23 cellular contexts compared by ENCODE assay signal in the genomic region with DNA sequence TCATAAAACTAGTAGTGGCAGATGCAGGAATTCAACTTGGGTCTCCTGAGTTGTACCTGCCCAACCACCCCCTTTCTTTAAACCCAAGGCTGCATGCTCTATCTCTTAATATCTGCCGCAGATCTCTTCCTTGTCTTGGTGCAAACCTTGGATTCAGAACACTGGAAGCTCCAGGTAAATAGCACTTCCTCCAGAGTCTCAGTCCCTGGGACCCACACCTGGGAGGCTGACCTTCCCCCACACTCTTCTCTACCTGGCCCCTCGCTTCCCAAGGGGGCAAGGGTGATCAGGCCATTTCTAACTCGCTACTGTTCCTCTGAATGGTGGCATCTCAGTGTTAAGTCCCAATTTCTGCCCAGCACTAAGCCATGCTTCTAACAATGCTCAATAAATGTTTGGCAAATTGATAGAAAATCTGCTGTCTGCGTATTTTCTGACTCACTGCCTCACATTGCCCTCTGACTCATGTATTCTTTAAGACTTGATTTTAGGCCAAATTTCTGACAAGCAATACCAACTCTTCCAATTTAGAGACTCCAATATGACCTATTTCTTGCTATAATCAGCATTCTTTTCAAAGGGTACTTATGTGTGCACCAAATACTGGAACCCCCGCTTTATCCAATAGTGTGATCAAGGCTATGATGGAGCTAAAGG.
A peak's percentile ranks its signal among the peaks of the same experiment; 100 is the strongest.
DNase-seq lines count a peak whose midpoint lies in the region; ATAC-seq, FAIRE-seq and TF ChIP-seq lines count a peak whose summit lies in the region.
"Had no signal": no experiment of that assay in that cellular context is flagged by ENCODE, and none has a peak within 500 bp of the region (broad histone marks: within the 10 kb centered on the region; RNA-seq: fewer than 3 reads in every experiment).

No MANE protein-coding gene starts in this region.

- no peak overlapping the region for H4K91ac ChIP-seq in IMR-90 (ENCODE audit: insufficient read depth, low read depth, low read length)

- no peak overlapping the region for H3K4ac ChIP-seq in IMR-90 (ENCODE audit: low read depth, low read length)

- TF ChIP-seq POLR2A in A549 (IDR thresholded peaks at IDR 0.05; ENCODE audit: low read length), result no peak
- no peak for TF ChIP-seq POLR2A in IMR-90 (IDR thresholded peaks at IDR 0.05; ENCODE audit: low read depth, low read length)
- no peak for TF ChIP-seq POLR2A in prostate gland (IDR thresholded peaks at IDR 0.05)
- no peak for TF ChIP-seq POLR2A in uterus (IDR thresholded peaks at IDR 0.05)
- no peak for TF ChIP-seq POLR2A in suprapubic skin (IDR thresholded peaks at IDR 0.05)

- BruUV-seq in IMR-90 (replicated peaks; lab: Mats Ljungman, UMichigan), result no TSS peak

- no peak overlapping the region for H2BK20ac ChIP-seq in IMR-90 (ENCODE audit: low read depth, low read length)

- no peak overlapping the region for H2BK15ac ChIP-seq in IMR-90 (ENCODE audit: low read depth, low read length)

- H2AK5ac ChIP-seq in IMR-90 (ENCODE audit: low read depth, low read length), result 0 out of 2 replicates have a peak overlapping the region, but pooled peaks have one; percentile 44

- in situ Hi-C loops in IMR-90 (cut with MboI; ENCODE audit: low sequenced_read_pairs) (no loop called here), astrocyte of the spinal cord (cut with HindIII; ENCODE audit: low sequenced_read_pairs) (no loop called here)

- H3K27me3 ChIP-seq in IMR-90 (ENCODE audit: control insufficient read depth, insufficient read depth, low read length) (peaks cover 10% of the 10 kb centered on the region), foreskin keratinocyte (no peaks in the 10 kb centered on the region), prostate gland (replicated peaks; ENCODE audit: insufficient read depth) (no peaks in the 10 kb centered on the region), uterus (no peaks in the 10 kb centered on the region), suprapubic skin (no peaks in the 10 kb centered on the region)
- H3K27me3 ChIP-seq: left lung, SJCRH30, stomach had no signal

- DNase-seq in A549 (ENCODE audit: low read depth in 1 of 2, low spot score in 1 of 2), result peak in 1 of 2 experiments; percentile 7
- peak; percentile 81 for DNase-seq in IMR-90
- peak; percentile 69 for DNase-seq in astrocyte of the spinal cord (ENCODE audit: low read depth, low spot score)
- DNase-seq in foreskin keratinocyte, result peak in 1 of 2 donors; percentile 60
- DNase-seq in prostate gland (ENCODE audit: low spot score), result no peak
- no peak for DNase-seq in uterus
- DNase-seq in suprapubic skin (ENCODE audit: low spot score in 2 of 2), result no peak
- no peak for DNase-seq in SKM-1 treated with dmso at 0.1 percent for 144 hours (lab: John Stamatoyannopoulos, UW; ENCODE audit: unreplicated experiment)
- DNase-seq: activated CD4-positive, alpha-beta T cell treated with anti-CD3 and anti-CD28 coated beads for 4 hours; activated naive CD4-positive, alpha-beta T cell treated with anti-CD3 and anti-CD28 coated beads, Interleukin-2, amount 10 ng/mL, durations not matched to agents 7 days and 5 days; Caco-2; central memory CD4-positive, alpha-beta T cell; endodermal cell; GF-D8; hypothalamus; left lung; MV-4-11; SJCRH30; stimulated activated CD4-positive, alpha-beta T cell treated with anti-CD3 and anti-CD28 coated beads, Interleukin-15, amount 100 ng/mL, for 24 hours; stomach; T1000 had no signal

- TF ChIP-seq RAD21 in A549 (conservative IDR thresholded peaks at IDR 0.05 in 1 of 2, IDR thresholded peaks at IDR 0.05 in 1 of 2), result no peak
- no peak for TF ChIP-seq RAD21 in IMR-90 (IDR thresholded peaks at IDR 0.05; ENCODE audit: low read length)

- no peak overlapping the region for H3K56ac ChIP-seq in IMR-90 (ENCODE audit: extremely low read depth, insufficient read depth, low read length)

- no peak for FAIRE-seq in A549 (lab: Jason Lieb, UNC)
- FAIRE-seq: A204.1, GM19239 had no signal

- H3K4me1 ChIP-seq in A549, result peaks cover 7% of the 10 kb centered on the region
- peaks cover 4% of the 10 kb centered on the region; the same call in 1 of the 2 replicates for H3K4me1 ChIP-seq in IMR-90 (ENCODE audit: control insufficient read depth, insufficient read depth, low read length)
- H3K4me1 ChIP-seq in foreskin keratinocyte, result peaks cover 9% of the 10 kb centered on the region
- no peaks in the 10 kb centered on the region for H3K4me1 ChIP-seq in prostate gland (replicated peaks)
- no peaks in the 10 kb centered on the region for H3K4me1 ChIP-seq in uterus
- no peaks in the 10 kb centered on the region for H3K4me1 ChIP-seq in suprapubic skin
- H3K4me1 ChIP-seq: Caco-2, left lung, SJCRH30, stomach had no signal

- H2BK5ac ChIP-seq in IMR-90 (ENCODE audit: low read depth, low read length, poor library complexity, severe bottlenecking), result no peak overlapping the region

- POLR2A ChIA-PET in A549 (lab: Yijun Ruan, JAX), result no interaction called here
- POLR2A ChIA-PET in IMR-90 (lab: Charles Lee; ENCODE audit: unreplicated experiment), result no interaction called here

- no peak overlapping the region for H4K5ac ChIP-seq in IMR-90 (ENCODE audit: low read depth, low read length)

- H3K4me3 ChIP-seq in A549 (no peak overlapping the region), IMR-90 (ENCODE audit: insufficient read depth, low read depth, low read length) (no peak overlapping the region), astrocyte of the spinal cord (ENCODE audit: low read depth, low read length) (no peak overlapping the region), prostate gland (no peak overlapping the region), uterus (no peak overlapping the region), suprapubic skin (no peak overlapping the region)
- H3K4me3 ChIP-seq: left lung, SJCRH30, stomach had no signal

- peak overlapping the region; percentile 37; the same call in 2 of the 3 replicates for H3K4me2 ChIP-seq in A549
- no peak overlapping the region for H3K4me2 ChIP-seq in IMR-90 (ENCODE audit: low read depth, low read length)

- H3K9ac ChIP-seq in IMR-90 (ENCODE audit: low read depth, low read length), result no peak overlapping the region

- H2AFZ ChIP-seq in IMR-90 (replicated peaks; ENCODE audit: low read length, poor library complexity), result no peak overlapping the region

- H3K36me3 ChIP-seq in IMR-90 (ENCODE audit: control insufficient read depth, insufficient read depth, low read length) (no peaks in the 10 kb centered on the region), prostate gland (no peaks in the 10 kb centered on the region), uterus (no peaks in the 10 kb centered on the region), suprapubic skin (no peaks in the 10 kb centered on the region)
- H3K36me3 ChIP-seq: left lung, SJCRH30, stomach had no signal

- intact Hi-C loops in IMR-90 (cut with micrococcal nuclease), result no loop called here
- intact Hi-C loops in prostate gland (cut with DNase I), result no loop called here
- intact Hi-C loops in uterus (cut with DNase I; ENCODE audit: low total_unique reads), result no loop called here

- TF ChIP-seq CTCF in A549 (IDR thresholded peaks at IDR 0.05) (no peak), IMR-90 (conservative IDR thresholded peaks at IDR 0.05; ENCODE audit: low read depth, low read length) (no peak), astrocyte of the spinal cord (IDR thresholded peaks at IDR 0.05; ENCODE audit: low read depth, low read length) (no peak), foreskin keratinocyte (conservative IDR thresholded peaks at IDR 0.05) (no peak), prostate gland (IDR thresholded peaks at IDR 0.05) (no peak), uterus (IDR thresholded peaks at IDR 0.05) (no peak), suprapubic skin (IDR thresholded peaks at IDR 0.05) (no peak)

- no peak for TF ChIP-seq EP300 in A549 (IDR thresholded peaks at IDR 0.05)
- no peak for TF ChIP-seq EP300 in suprapubic skin (IDR thresholded peaks at IDR 0.05)

- H3K9me3 ChIP-seq in A549 (no peaks in the 10 kb centered on the region), IMR-90 (ENCODE audit: control insufficient read depth, insufficient read depth, low read length) (no peaks in the 10 kb centered on the region), prostate gland (no peaks in the 10 kb centered on the region), uterus (no peaks in the 10 kb centered on the region), suprapubic skin (no peaks in the 10 kb centered on the region)
- H3K9me3 ChIP-seq: Caco-2, left lung, SJCRH30, stomach had no signal

- H3K27ac ChIP-seq in A549 (peak overlapping the region in 1 of 2 experiments; percentile 63; a peak in 2 of 6 replicates), IMR-90 (ENCODE audit: insufficient read depth, low read length) (no peak overlapping the region), foreskin keratinocyte (no peak overlapping the region), prostate gland (no peak overlapping the region), uterus (no peak overlapping the region), suprapubic skin (no peak overlapping the region)
- H3K27ac ChIP-seq: left lung, SJCRH30, stomach had no signal

- H3K23ac ChIP-seq in IMR-90 (ENCODE audit: low read depth, low read length), result no peak overlapping the region

- H3K18ac ChIP-seq in IMR-90 (ENCODE audit: low read depth, low read length), result no peak overlapping the region

- no peak overlapping the region for H3K14ac ChIP-seq in IMR-90 (replicated peaks; ENCODE audit: low read depth, low read length)

- ATAC-seq in A549 (0 out of 6 replicates have a peak, but pooled peaks have one; percentile 27 to 33), IMR-90 (ENCODE audit: low read depth) (peak; percentile 56), foreskin keratinocyte (peak; percentile 84)
- ATAC-seq: left lung had no signal

- 61% methylated on average over 5 of the region's 5 CpGs for WGBS in A549 (ENCODE audit: missing lambda C conversion rate)
- 80% methylated on average over 1 of the region's 5 CpGs; no CpG with 5 or more reads in 1 of the 2 experiments for WGBS in IMR-90 (ENCODE audit: extremely low coverage in 2 of 2, insufficient read length in 1 of 2), 2 experiments
- WGBS in prostate gland, result 83% methylated on average over 5 of the region's 5 CpGs
- 80% methylated on average over 5 of the region's 5 CpGs for WGBS in suprapubic skin

- H3K79me1 ChIP-seq in IMR-90 (ENCODE audit: low read depth in 1 of 2, low read length in 2 of 2), result no peaks in the 10 kb centered on the region

- CTCF ChIA-PET in A549 (lab: Yijun Ruan, JAX) (interaction anchor here (1.2 kb wide), 1 partner anchor 65 kb away, joined by 4 read pairs; no protein-coding TSS in a partner anchor), IMR-90 (lab: Yijun Ruan, JAX) (no interaction called here)

- no peaks in the 10 kb centered on the region for H4K20me1 ChIP-seq in IMR-90 (ENCODE audit: insufficient read depth, low read length)

- H2AK9ac ChIP-seq in IMR-90 (replicated peaks; ENCODE audit: low read depth, low read length, poor library complexity), result no peak overlapping the region

- H2BK120ac ChIP-seq in IMR-90 (ENCODE audit: low read depth, low read length), result no peak overlapping the region

- no peaks in the 10 kb centered on the region for H3K9me1 ChIP-seq in IMR-90 (ENCODE audit: insufficient read depth, low read length)

- dilution Hi-C loops in IMR-90 (cut with HindIII; ENCODE audit: low sequenced_read_pairs, unreplicated experiment), result no loop called here

- H4K8ac ChIP-seq in IMR-90 (ENCODE audit: low read depth in 2 of 2, low read length in 2 of 2), result no peak overlapping the region

TF ChIP-seq in A549, 52 proteins besides CTCF, POLR2A, EP300 and RAD21 (continues in another document):
- peak; percentile 69 for TF ChIP-seq MAFK (IDR thresholded peaks at IDR 0.05; ENCODE audit: partially characterized antibody)

TF ChIP-seq in IMR-90, 13 proteins besides CTCF, POLR2A, EP300 and RAD21 (continues in another document):
- no peak for TF ChIP-seq RFX5 (IDR thresholded peaks at IDR 0.05; ENCODE audit: low read depth, low read length)

Comparison
In these comparisons a context has a peak if more than half of its experiments do, and no peak if none do; other contexts are left out.
1. ATAC-seq: peak in every context shown above with its lines; median percentile 84 in foreskin keratinocyte; 56 in IMR-90; 30 in A549.
2. DNase-seq: peak in IMR-90 (single experiment) and astrocyte of the spinal cord (single experiment); none in prostate gland (single experiment), uterus (0 of 2), suprapubic skin (0 of 2) and SKM-1 treated with dmso at 0.1 percent for 144 hours (single experiment).